Comparison of ENCODE assay signal across 8 cellular contexts in the genomic region with DNA sequence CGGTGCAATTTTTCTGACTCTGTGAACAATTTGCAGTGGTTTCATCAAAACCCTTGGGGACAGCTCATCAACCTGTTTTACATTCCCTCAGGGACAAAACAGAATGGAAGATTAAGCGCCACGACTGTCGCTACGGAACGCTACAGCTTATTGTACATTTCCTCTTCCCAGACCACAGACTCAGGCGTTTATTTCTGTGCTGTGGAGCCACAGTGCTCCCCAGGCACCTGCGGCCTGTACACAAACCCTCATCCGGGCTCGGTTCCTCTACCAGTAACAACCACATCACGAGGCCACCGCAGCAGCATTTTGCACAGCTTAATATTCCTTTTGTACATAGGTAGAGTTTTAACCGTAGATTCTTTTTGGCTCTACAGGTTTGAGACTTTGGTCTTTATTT.
DNase-seq lines count a peak whose midpoint lies in the region; ATAC-seq and TF ChIP-seq lines count a peak whose summit lies in the region.

No MANE protein-coding gene starts in this region.

- no peak for TF ChIP-seq POLR2A in heart left ventricle (IDR thresholded peaks at IDR 0.05)

- peaks cover 0 to 12% (median 0%) of the 10 kb centered on the region in 12 donors for H3K4me1 ChIP-seq in heart left ventricle
- peaks cover 0 to 10% of the 10 kb centered on the region in 2 donors for H3K4me1 ChIP-seq in right atrium auricular region
- no peaks in the 10 kb centered on the region for H3K4me1 ChIP-seq in mucosa of descending colon (ENCODE audit: low read depth)
- no peaks in the 10 kb centered on the region for H3K4me1 ChIP-seq in BE2C

- DNase-seq in heart left ventricle (peak in 1 of 5 donors; percentile 21), right atrium auricular region (ENCODE audit: low spot score) (no peak), T-cell (peak; percentile 32 to 73 (median 57)), mucosa of descending colon (peak; percentile 34 to 63 (median 41)), BE2C (no peak), AG20443 (ENCODE audit: low spot score) (no peak), medulla oblongata (ENCODE audit: extremely low spot score) (no peak)

- TF ChIP-seq CTCF in heart left ventricle (IDR thresholded peaks at IDR 0.05) (no peak), right atrium auricular region (IDR thresholded peaks at IDR 0.05) (no peak), mucosa of descending colon (IDR thresholded peaks at IDR 0.05) (no peak), BE2C (IDR thresholded peaks at IDR 0.05; ENCODE audit: low read depth, low read length) (no peak)

- H3K27me3 ChIP-seq in heart left ventricle (peaks cover 0 to 3% (median 0%) of the 10 kb centered on the region in 9 donors), right atrium auricular region (no peaks in the 10 kb centered on the region), BE2C (no peaks in the 10 kb centered on the region; the same call in 1 of the 2 replicates)

- intact Hi-C loops in heart left ventricle (cut with DNase I) (no loop called here), mucosa of descending colon (cut with DNase I, micrococcal nuclease) (no loop called here)

- no peaks in the 10 kb centered on the region for H3K27me3 Mint-ChIP-seq in T-cell

- peak overlapping the region; percentile 90 to 96 for H3K27ac Mint-ChIP-seq in T-cell

- no peaks in the 10 kb centered on the region for H3K9me3 Mint-ChIP-seq in T-cell

- H3K4me3 ChIP-seq in heart left ventricle (peak overlapping the region in 7 of 12 donors; percentile 7 to 36 (median 21)), right atrium auricular region (no peak overlapping the region), mucosa of descending colon (no peak overlapping the region), BE2C (ENCODE audit: low read depth, low read length) (no peak overlapping the region)

- ATAC-seq in heart left ventricle (peak in 1 of 4 donors; percentile 39), HG03045 (IDR thresholded peaks at IDR 0.05; ENCODE audit: unreplicated experiment) (peak; percentile 91), T-cell (replicated peaks in 1 of 4) (peak; percentile 73 to 91 (median 88)), mucosa of descending colon (peak; percentile 74)

- H3K9me3 ChIP-seq in heart left ventricle (peaks cover 0 to 11% (median 0%) of the 10 kb centered on the region in 12 donors), right atrium auricular region (peaks cover 0 to 7% of the 10 kb centered on the region in 2 donors), mucosa of descending colon (no peaks in the 10 kb centered on the region), BE2C (no peaks in the 10 kb centered on the region)

- POLR2A ChIA-PET in T-cell (lab: Charles Lee): no interaction called here

- H3K36me3 Mint-ChIP-seq in T-cell: no peaks in the 10 kb centered on the region

- 59 to 67% (median 64%) methylated on average over 13 of the region's 13 CpGs for WGBS in heart left ventricle, 4 donors

- H3K4me3 Mint-ChIP-seq in T-cell: peak overlapping the region; percentile 88 to 93 (median 92)

- H3K27ac ChIP-seq in heart left ventricle (peak overlapping the region in 7 of 12 donors; percentile 6 to 55 (median 26)), right atrium auricular region (no peak overlapping the region)

- H3K36me3 ChIP-seq in heart left ventricle (no peaks in the 10 kb centered on the region), right atrium auricular region (no peaks in the 10 kb centered on the region), mucosa of descending colon (ENCODE audit: low read depth) (no peaks in the 10 kb centered on the region), BE2C (no peaks in the 10 kb centered on the region)

- peaks cover 36 to 52% (median 41%) of the 10 kb centered on the region in 3 donors for H3K4me1 Mint-ChIP-seq in T-cell

- CTCF ChIA-PET in T-cell (lab: Charles Lee): interaction anchor here in 1 of 2 donors (0.8 to 1.6 kb wide), 12 partner anchors 13 to 1006 kb away, joined by 3 to 6 read pairs (median 4); a partner anchor contains a TSS

Comparison
In these comparisons a context has a peak if more than half of its experiments do, and no peak if none do; other contexts are left out.
1. H3K27ac ChIP-seq: peak in heart left ventricle (7 of 12); none in right atrium auricular region (0 of 2).
2. H3K4me3 ChIP-seq: peak in heart left ventricle (7 of 12); none in right atrium auricular region (0 of 2), mucosa of descending colon (single experiment) and BE2C (single experiment).
3. DNase-seq: peak in T-cell (34 of 34) and mucosa of descending colon (3 of 3); none in right atrium auricular region (single experiment), BE2C (single experiment), AG20443 (single experiment) and medulla oblongata (single experiment).